In genomic region chr13:40193290-40194203, GRCh38 we compare ENCODE assay signal across 13 cellular contexts.
DNase-seq lines count a peak whose midpoint lies in the region; ATAC-seq and TF ChIP-seq lines count a peak whose summit lies in the region.
"Had no signal": no experiment of that assay in that cellular context is flagged by ENCODE, and none has a peak within 500 bp of the region (broad histone marks: within the 10 kb centered on the region; RNA-seq: fewer than 3 reads in every experiment).

No MANE protein-coding gene starts in this region.

- H3K36me3 Mint-ChIP-seq in naive thymus-derived CD8-positive, alpha-beta T cell: peaks cover 0 to 4% (median 4%) of the 10 kb centered on the region in 3 donors

- peak overlapping the region; percentile 19 for H3K4me3 ChIP-seq in suprapubic skin
- H3K4me3 ChIP-seq in OCI-LY7 (ENCODE audit: low read depth, low read length, poor library complexity, severe bottlenecking): no peak overlapping the region
- H3K4me3 ChIP-seq: GM12878 had no signal

- no peak overlapping the region for H2AFZ ChIP-seq in OCI-LY7 (ENCODE audit: low read length)

- H3K9me3 ChIP-seq in suprapubic skin (no peaks in the 10 kb centered on the region), OCI-LY7 (ENCODE audit: low read length) (no peaks in the 10 kb centered on the region)

- intact Hi-C loops in OCI-LY7 (cut with micrococcal nuclease; ENCODE audit: unreplicated experiment): no loop called here

- CTCF ChIA-PET in OCI-LY7 (lab: Charles Lee; ENCODE audit: unreplicated experiment): no interaction called here

- 58% methylated on average over 18 of the region's 18 CpGs for WGBS in suprapubic skin

- H3K27ac ChIP-seq in suprapubic skin: peak overlapping the region; percentile 90
- no peak overlapping the region for H3K27ac ChIP-seq in OCI-LY7 (ENCODE audit: low read depth, low read length, poor library complexity, severe bottlenecking)

- BruUV-seq in OCI-LY7 (replicated peaks; lab: Mats Ljungman, UMichigan): no TSS peak

- TF ChIP-seq EP300 in suprapubic skin (IDR thresholded peaks at IDR 0.05): no peak

- H3K79me2 ChIP-seq in OCI-LY7 (ENCODE audit: insufficient read depth, low read depth, low read length): no peaks in the 10 kb centered on the region

- H3K36me3 ChIP-seq in suprapubic skin (no peaks in the 10 kb centered on the region), OCI-LY7 (ENCODE audit: insufficient read depth, low read length) (no peaks in the 10 kb centered on the region)

- no peaks in the 10 kb centered on the region for H4K20me1 ChIP-seq in OCI-LY7 (ENCODE audit: insufficient read depth, low read length)

- ATAC-seq in naive thymus-derived CD8-positive, alpha-beta T cell: no peak
- ATAC-seq: GM12878 had no signal

- no peak for TF ChIP-seq POLR2A in suprapubic skin (IDR thresholded peaks at IDR 0.05)

- POLR2A ChIA-PET in naive thymus-derived CD8-positive, alpha-beta T cell (lab: Charles Lee): interaction anchor here (0.5 to 0.6 kb wide), 2 partner anchors 68 to 85 kb away, joined by 3 to 10 read pairs; no protein-coding TSS in a partner anchor
- POLR2A ChIA-PET in OCI-LY7 (lab: Charles Lee): interaction anchor here (0.5 to 1.3 kb wide), 4 partner anchors 9 to 507 kb away, joined by 3 to 5 read pairs (median 4); no protein-coding TSS in a partner anchor

- peak overlapping the region in 9 of 10 donors; percentile 10 to 91 (median 68) for H3K27ac Mint-ChIP-seq in naive thymus-derived CD8-positive, alpha-beta T cell

- peak overlapping the region in 1 of 10 donors; percentile 34 for H3K4me3 Mint-ChIP-seq in naive thymus-derived CD8-positive, alpha-beta T cell

- H3K9me2 ChIP-seq in OCI-LY7 (ENCODE audit: insufficient read depth, low read length): no peaks in the 10 kb centered on the region

- H3K4me1 Mint-ChIP-seq in naive thymus-derived CD8-positive, alpha-beta T cell: peaks cover 41 to 79% (median 65%) of the 10 kb centered on the region in 4 donors

- H3K4me1 ChIP-seq in suprapubic skin: peaks cover 53% of the 10 kb centered on the region
- H3K4me1 ChIP-seq in OCI-LY7 (ENCODE audit: insufficient read depth, low read length, poor library complexity, severe bottlenecking): peaks cover 23% of the 10 kb centered on the region

- H3K9me3 Mint-ChIP-seq in naive thymus-derived CD8-positive, alpha-beta T cell: peaks cover 0 to 2% (median 0%) of the 10 kb centered on the region in 9 donors

- H3K27me3 ChIP-seq in suprapubic skin: no peaks in the 10 kb centered on the region

- no peak for TF ChIP-seq CTCF in suprapubic skin (IDR thresholded peaks at IDR 0.05)
- no peak for TF ChIP-seq CTCF in OCI-LY7 (conservative IDR thresholded peaks at IDR 0.05; ENCODE audit: low read length)

- peak in 53 of 56 donors; percentile 6 to 80 (median 48) for DNase-seq in amygdala (lab: John Stamatoyannopoulos, UW)
- peak; percentile 39 for DNase-seq in glomerular endothelial cell (ENCODE audit: extremely low read depth, low read depth, low spot score)
- no peak for DNase-seq in naive thymus-derived CD8-positive, alpha-beta T cell
- peak in 1 of 2 donors; percentile 73 for DNase-seq in suprapubic skin (ENCODE audit: low spot score in 2 of 2)
- DNase-seq in NCI-H774 (lab: John Stamatoyannopoulos, UW): no peak
- DNase-seq in OCI-LY7 (ENCODE audit: low spot score): no peak
- DNase-seq in DMS53 (lab: John Stamatoyannopoulos, UW): no peak
- DNase-seq in stimulated activated CD8-positive, alpha-beta memory T cell treated with anti-CD3 and anti-CD28 coated beads, Interleukin-4, amount 100 ng/mL, for 48 hours: no peak
- DNase-seq: activated CD8-positive, alpha-beta memory T cell treated with anti-CD3 and anti-CD28 coated beads, Interleukin-2, amount 50 U/mL, for 48 hours; NCI-H1092 treated with DMSO at 0.1 percent for 48 hours; NK-92 treated with Interleukin-12 subunit alpha and Interleukin-12 subunit beta, amount 100 ng/mL, for 24 hours; T-helper 2 cell had no signal

- peaks cover 0 to 1% (median 0%) of the 10 kb centered on the region in 5 donors for H3K27me3 Mint-ChIP-seq in naive thymus-derived CD8-positive, alpha-beta T cell

- no peak overlapping the region for H3K4me2 ChIP-seq in OCI-LY7 (ENCODE audit: low read length)

Comparison
In these comparisons a context has a peak if more than half of its experiments do, and no peak if none do; other contexts are left out.
1. DNase-seq: peak in amygdala (53 of 56) and glomerular endothelial cell (single experiment); none in naive thymus-derived CD8-positive, alpha-beta T cell (0 of 10), NCI-H774 (single experiment), OCI-LY7 (single experiment), DMS53 (single experiment) and stimulated activated CD8-positive, alpha-beta memory T cell treated with anti-CD3 and anti-CD28 coated beads, Interleukin-4, amount 100 ng/mL, for 48 hours (single experiment).